1 cellular context compared by ENCODE assay signal in genomic region chr11:64843971-64844329, GRCh38.
TF ChIP-seq lines count a peak whose summit lies in the region.

No MANE protein-coding gene starts in this region.

TF ChIP-seq in H1, 55 proteins besides CTCF, POLR2A, EP300 and RAD21:
- no peak for TF ChIP-seq CHD2 (IDR thresholded peaks at IDR 0.05; ENCODE audit: low read length)
- TF ChIP-seq GTF2F1 (IDR thresholded peaks at IDR 0.05; ENCODE audit: borderline replicate concordance, low read depth, low read length): no peak
- no peak for TF ChIP-seq JUN (IDR thresholded peaks at IDR 0.05; ENCODE audit: low read depth, low read length)
- no peak for TF ChIP-seq NANOG (IDR thresholded peaks at IDR 0.05; ENCODE audit: insufficient read depth, low read depth, low read length, poor library complexity, severe bottlenecking)
- TF ChIP-seq CHD7 (IDR thresholded peaks at IDR 0.05; ENCODE audit: insufficient replicate concordance, low read length): no peak
- no peak for TF ChIP-seq ATF2 (IDR thresholded peaks at IDR 0.05; ENCODE audit: low read length)
- no peak for TF ChIP-seq RNF2 (IDR thresholded peaks at IDR 0.05; ENCODE audit: borderline replicate concordance, low read depth, low read length, missing control alignments, poor library complexity, severe bottlenecking)
- TF ChIP-seq SP1 (IDR thresholded peaks at IDR 0.05; ENCODE audit: low read depth, low read length): no peak
- no peak for TF ChIP-seq POU5F1 (IDR thresholded peaks at IDR 0.05; ENCODE audit: low read depth, low read length)
- TF ChIP-seq YY1 (IDR thresholded peaks at IDR 0.05; ENCODE audit: low read depth, low read length): no peak
- no peak for TF ChIP-seq JUND (IDR thresholded peaks at IDR 0.05; ENCODE audit: low read length)
- no peak for TF ChIP-seq SUZ12 (IDR thresholded peaks at IDR 0.05; ENCODE audit: low read length)
- no peak for TF ChIP-seq ZNF274 (IDR thresholded peaks at IDR 0.05; ENCODE audit: borderline replicate concordance, extremely low read depth, low read length)
